ENCODE assay signal across 38 cellular contexts in the genomic region with DNA sequence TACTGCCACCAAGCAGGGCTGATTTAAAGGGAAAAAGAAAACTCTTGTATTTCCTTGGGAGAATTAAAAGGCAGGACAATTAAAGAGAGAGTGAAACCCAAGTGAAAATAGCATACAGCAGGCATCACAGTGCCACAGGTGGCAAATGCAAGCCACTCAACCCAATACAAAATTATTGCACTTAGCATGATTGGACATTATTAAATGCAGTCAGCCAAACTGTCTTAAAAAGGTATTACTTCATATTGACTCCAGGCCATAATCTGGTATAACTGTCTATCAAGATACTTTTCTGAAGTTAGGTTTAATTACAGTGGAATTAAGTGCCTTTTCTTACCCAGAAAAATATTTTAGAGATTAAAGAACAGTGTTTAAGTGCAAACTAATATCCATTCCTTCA. TPM values are rescaled to one million over a fixed set of nuclear protein-coding genes. Genes with fewer than 3 reads are reported as not detected.
"Had no signal": no experiment of that assay in that cellular context is flagged by ENCODE, and none has a peak within 500 bp of the region (broad histone marks: within the 10 kb centered on the region; RNA-seq: fewer than 3 reads in every experiment).

No MANE protein-coding gene starts in this region.

- H3K9me3 ChIP-seq: adrenal gland, body of pancreas, esophagus muscularis mucosa, gastrocnemius medialis, heart left ventricle had no signal

- FAIRE-seq: colon had no signal

- DNase-seq: activated B cell treated with CpG ODN at 0.5 μM for 24 hours; activated CD4-positive, alpha-beta T cell treated with anti-CD3 and anti-CD28 coated beads for 48 hours; activated CD4-positive, alpha-beta T cell treated with anti-CD3 and anti-CD28 coated beads, Interleukin-2, amount 50 U/mL, for 1 hour; activated CD4-positive, alpha-beta T cell treated with anti-CD3 and anti-CD28 coated beads, Interleukin-2, amount 50 U/mL, for 48 hours; activated CD8-positive, alpha-beta memory T cell treated with anti-CD3 and anti-CD28 coated beads, Interleukin-2, amount 10 ng/mL, durations not matched to agents 7 days and 5 days; activated CD8-positive, alpha-beta memory T cell treated with anti-CD3 and anti-CD28 coated beads, Interleukin-2, amount 50 U/mL, for 4 hours; activated CD8-positive, alpha-beta T cell treated with anti-CD3 and anti-CD28 coated beads, Interleukin-2, amount 10 ng/mL, durations not matched to agents 7 days and 5 days; activated effector memory CD4-positive, alpha-beta T cell treated with anti-CD3 and anti-CD28 coated beads, Interleukin-2, amount 50 U/mL, for 16 hours; activated naive CD4-positive, alpha-beta T cell treated with anti-CD3 and anti-CD28 coated beads for 36 hours; activated naive CD8-positive, alpha-beta T cell treated with anti-CD3 and anti-CD28 coated beads for 36 hours; activated naive CD8-positive, alpha-beta T cell treated with anti-CD3 and anti-CD28 coated beads, Interleukin-2, amount 50 U/mL, for 24 hours; activated T-cell treated with anti-CD3 and anti-CD28 coated beads, Interleukin-2, amount 50 U/mL, for 1 hour; activated T-cell treated with anti-CD3 and anti-CD28 coated beads, Interleukin-2, amount 50 U/mL, for 48 hours; adrenal gland; amygdala; aorta; body of pancreas; caudate nucleus; cortex of kidney; dermis blood vessel endothelial cell; effector CD4-positive, alpha-beta T cell; effector memory CD8-positive, alpha-beta T cell; erythroblast; foreskin keratinocyte; gastrocnemius medialis; glutamatergic neuron; heart left ventricle; T1000; WERI-Rb-1 had no signal

- H3K36me3 Mint-ChIP-seq: activated CD8-positive, alpha-beta memory T cell treated with anti-CD3 and anti-CD28 coated beads, Interleukin-2, amount 10 ng/mL, durations not matched to agents 7 days and 5 days; activated naive CD4-positive, alpha-beta T cell treated with anti-CD3 and anti-CD28 coated beads, Interleukin-2, amount 50 U/mL, for 24 hours; activated naive CD8-positive, alpha-beta T cell treated with anti-CD3 and anti-CD28 coated beads for 36 hours had no signal

- H3K4me3 Mint-ChIP-seq: activated B cell treated with CpG ODN at 0.5 μM for 24 hours; activated CD8-positive, alpha-beta memory T cell treated with anti-CD3 and anti-CD28 coated beads, Interleukin-2, amount 10 ng/mL, durations not matched to agents 7 days and 5 days; activated CD8-positive, alpha-beta T cell treated with anti-CD3 and anti-CD28 coated beads, Interleukin-2, amount 10 ng/mL, durations not matched to agents 7 days and 5 days; activated naive CD4-positive, alpha-beta T cell treated with anti-CD3 and anti-CD28 coated beads for 36 hours; activated naive CD4-positive, alpha-beta T cell treated with anti-CD3 and anti-CD28 coated beads, Interleukin-2, amount 50 U/mL, for 24 hours; activated naive CD8-positive, alpha-beta T cell treated with anti-CD3 and anti-CD28 coated beads for 36 hours; activated naive CD8-positive, alpha-beta T cell treated with anti-CD3 and anti-CD28 coated beads, Interleukin-2, amount 50 U/mL, for 24 hours; activated T-helper 1 cell treated with anti-CD3 and anti-CD28 coated beads, Interleukin-12 subunit alpha, Interleukin-12 subunit beta, Interleukin-2, Interleukin-4 antibody, amounts not matched to agents 30 ng/mL and 10 ng/mL and 1 ng/mL, durations not matched to agents 14 hours and 24 hours and 36 hours; effector memory CD8-positive, alpha-beta T cell; T-helper 2 cell treated with Interferon-gamma antibody and Interleukin-4, amounts not matched to agents 5 μg/mL and 100 μg/mL, for 36 hours had no signal

- H3K4me3 ChIP-seq: adrenal gland, body of pancreas, esophagus muscularis mucosa, gastrocnemius medialis, heart left ventricle, hepatocyte had no signal

- H3K4me1 Mint-ChIP-seq: activated B cell treated with CpG ODN at 0.5 μM for 24 hours; activated CD8-positive, alpha-beta memory T cell treated with anti-CD3 and anti-CD28 coated beads, Interleukin-2, amount 10 ng/mL, durations not matched to agents 7 days and 5 days; activated naive CD4-positive, alpha-beta T cell treated with anti-CD3 and anti-CD28 coated beads, Interleukin-2, amount 50 U/mL, for 24 hours; activated naive CD8-positive, alpha-beta T cell treated with anti-CD3 and anti-CD28 coated beads for 36 hours; activated naive CD8-positive, alpha-beta T cell treated with anti-CD3 and anti-CD28 coated beads, Interleukin-2, amount 50 U/mL, for 24 hours had no signal

- H3K27ac ChIP-seq: adrenal gland, body of pancreas, esophagus muscularis mucosa, foreskin keratinocyte, gastrocnemius medialis, heart left ventricle, hepatocyte, WERI-Rb-1 had no signal

- H3K27me3 Mint-ChIP-seq: activated naive CD4-positive, alpha-beta T cell treated with anti-CD3 and anti-CD28 coated beads, Interleukin-2, amount 50 U/mL, for 24 hours had no signal

- H3K36me3 ChIP-seq: adrenal gland, esophagus muscularis mucosa, gastrocnemius medialis, heart left ventricle, WERI-Rb-1 had no signal

- H3K27ac Mint-ChIP-seq: activated B cell treated with CpG ODN at 0.5 μM for 24 hours; activated CD8-positive, alpha-beta memory T cell treated with anti-CD3 and anti-CD28 coated beads, Interleukin-2, amount 10 ng/mL, durations not matched to agents 7 days and 5 days; activated CD8-positive, alpha-beta T cell treated with anti-CD3 and anti-CD28 coated beads, Interleukin-2, amount 10 ng/mL, durations not matched to agents 7 days and 5 days; activated naive CD4-positive, alpha-beta T cell treated with anti-CD3 and anti-CD28 coated beads for 36 hours; activated naive CD4-positive, alpha-beta T cell treated with anti-CD3 and anti-CD28 coated beads, Interleukin-2, amount 50 U/mL, for 24 hours; activated naive CD8-positive, alpha-beta T cell treated with anti-CD3 and anti-CD28 coated beads for 36 hours; activated naive CD8-positive, alpha-beta T cell treated with anti-CD3 and anti-CD28 coated beads, Interleukin-2, amount 50 U/mL, for 24 hours; activated T-helper 1 cell treated with anti-CD3 and anti-CD28 coated beads, Interleukin-12 subunit alpha, Interleukin-12 subunit beta, Interleukin-2, Interleukin-4 antibody, amounts not matched to agents 30 ng/mL and 10 ng/mL and 1 ng/mL, durations not matched to agents 14 hours and 24 hours and 36 hours; activated T-helper 2 cell treated with anti-CD3 and anti-CD28 coated beads, Interferon-gamma antibody, Interleukin-2, Interleukin-4, amounts not matched to agents 10 μg/mL and 5 μg/mL and 100 μg/mL, durations not matched to agents 14 hours and 24 hours and 36 hours; effector memory CD8-positive, alpha-beta T cell; T-helper 2 cell treated with Interferon-gamma antibody and Interleukin-4, amounts not matched to agents 5 μg/mL and 100 μg/mL, for 36 hours had no signal

- H3K9me3 Mint-ChIP-seq: activated B cell treated with CpG ODN at 0.5 μM for 24 hours; activated naive CD4-positive, alpha-beta T cell treated with anti-CD3 and anti-CD28 coated beads for 36 hours; activated naive CD4-positive, alpha-beta T cell treated with anti-CD3 and anti-CD28 coated beads, Interleukin-2, amount 50 U/mL, for 24 hours; activated naive CD8-positive, alpha-beta T cell treated with anti-CD3 and anti-CD28 coated beads for 36 hours; activated naive CD8-positive, alpha-beta T cell treated with anti-CD3 and anti-CD28 coated beads, Interleukin-2, amount 50 U/mL, for 24 hours; activated T-helper 1 cell treated with anti-CD3 and anti-CD28 coated beads, Interleukin-12 subunit alpha, Interleukin-12 subunit beta, Interleukin-2, Interleukin-4 antibody, amounts not matched to agents 30 ng/mL and 10 ng/mL and 1 ng/mL, durations not matched to agents 14 hours and 24 hours and 36 hours; activated T-helper 2 cell treated with anti-CD3 and anti-CD28 coated beads, Interferon-gamma antibody, Interleukin-2, Interleukin-4, amounts not matched to agents 10 μg/mL and 5 μg/mL and 100 μg/mL, durations not matched to agents 14 hours and 24 hours and 36 hours; effector memory CD8-positive, alpha-beta T cell; T-helper 2 cell treated with Interferon-gamma antibody and Interleukin-4, amounts not matched to agents 5 μg/mL and 100 μg/mL, for 36 hours had no signal

- H3K4me1 ChIP-seq: adrenal gland, body of pancreas, esophagus muscularis mucosa, foreskin keratinocyte, gastrocnemius medialis, heart left ventricle had no signal

RNA-seq across cellular contexts. Expression of a gene that starts 15.4 kb away (rescaled TPM):
- total RNA-seq: activated CD8-positive, alpha-beta memory T cell treated with anti-CD3 and anti-CD28 coated beads for 36 hours; activated CD8-positive, alpha-beta memory T cell treated with anti-CD3 and anti-CD28 coated beads, Interleukin-2, amount 10 ng/mL, durations not matched to agents 7 days and 5 days; activated CD8-positive, alpha-beta T cell treated with anti-CD3 and anti-CD28 coated beads, Interleukin-2, amount 10 ng/mL, durations not matched to agents 7 days and 5 days; activated naive CD4-positive, alpha-beta T cell treated with anti-CD3 and anti-CD28 coated beads for 36 hours; activated naive CD8-positive, alpha-beta T cell treated with anti-CD3 and anti-CD28 coated beads for 36 hours; activated T-helper 1 cell treated with anti-CD3 and anti-CD28 coated beads, Interleukin-12 subunit alpha, Interleukin-12 subunit beta, Interleukin-2, Interleukin-4 antibody, amounts not matched to agents 30 ng/mL and 10 ng/mL and 1 ng/mL, durations not matched to agents 14 hours and 24 hours and 36 hours; activated T-helper 2 cell treated with anti-CD3 and anti-CD28 coated beads, Interferon-gamma antibody, Interleukin-2, Interleukin-4, amounts not matched to agents 10 μg/mL and 5 μg/mL and 100 μg/mL, durations not matched to agents 14 hours and 24 hours and 36 hours; aorta; chondrocyte; dermis blood vessel endothelial cell; esophagus muscularis mucosa; foreskin keratinocyte; gastrocnemius medialis had no signal
